Comparison of ENCODE assay signal across 16 cellular contexts in the genomic region with DNA sequence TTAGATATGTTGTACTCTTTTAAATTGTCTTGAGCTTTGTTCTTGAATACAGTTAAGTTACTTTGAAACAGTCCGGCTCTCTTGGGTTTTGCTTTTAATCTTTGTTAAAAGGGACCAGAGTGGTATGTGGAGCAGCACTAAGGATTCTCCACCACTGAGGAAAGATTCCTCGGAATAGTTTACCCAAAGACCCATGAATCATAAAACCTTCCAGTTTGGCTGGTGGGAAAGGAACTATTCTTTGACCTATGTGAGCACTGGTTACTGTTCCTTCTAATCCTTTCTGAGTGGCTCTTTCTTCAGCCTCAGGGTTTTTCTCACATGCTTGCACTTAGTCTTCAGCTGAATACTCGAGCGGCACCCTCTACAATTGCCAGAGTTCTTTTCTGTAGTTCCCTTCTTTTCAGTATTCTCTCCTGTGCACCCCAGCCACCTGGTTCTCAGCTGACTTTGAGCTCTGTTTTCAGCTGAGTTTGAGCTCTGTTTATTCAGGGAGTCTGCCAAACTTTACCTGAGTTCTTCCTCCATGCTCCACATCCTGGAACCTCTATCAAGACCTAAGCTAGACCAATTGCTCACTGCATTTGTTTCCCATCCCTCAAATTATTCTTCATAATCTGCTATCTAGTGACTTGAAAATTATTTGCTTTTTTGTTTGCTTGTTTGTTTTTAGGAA.
"Had no signal": no experiment of that assay in that cellular context is flagged by ENCODE, and none has a peak within 500 bp of the region (broad histone marks: within the 10 kb centered on the region; RNA-seq: fewer than 3 reads in every experiment).

No MANE protein-coding gene starts in this region.

- H3K4me1 ChIP-seq: gastroesophageal sphincter, lower lobe of right lung, sigmoid colon, upper lobe of left lung had no signal

- H3K4me3 ChIP-seq: gastroesophageal sphincter, lower lobe of right lung, sigmoid colon, upper lobe of left lung had no signal

- DNase-seq: activated CD4-positive, alpha-beta T cell treated with anti-CD3 and anti-CD28 coated beads for 48 hours; activated naive CD4-positive, alpha-beta T cell treated with anti-CD3 and anti-CD28 coated beads for 36 hours; activated T-cell treated with anti-CD3 and anti-CD28 coated beads for 4 hours; caudate nucleus; effector memory CD8-positive, alpha-beta T cell; lower lobe of right lung; occipital lobe; sigmoid colon; stimulated activated CD4-positive, alpha-beta T cell treated with anti-CD3 and anti-CD28 coated beads, Interleukin-4, amount 100 ng/mL, for 1 hour; stimulated activated CD8-positive, alpha-beta memory T cell treated with anti-CD3 and anti-CD28 coated beads, Interleukin-4, amount 100 ng/mL, for 48 hours; stimulated activated naive CD8-positive, alpha-beta T cell treated with anti-CD3 and anti-CD28 coated beads, Interleukin-15, Interleukin-2, amounts not matched to agents 100 U/mL and 50 U/mL, for 24 hours; upper lobe of left lung had no signal

- H3K36me3 ChIP-seq: gastroesophageal sphincter, lower lobe of right lung, sigmoid colon, upper lobe of left lung had no signal

- ATAC-seq: activated T-helper 17 cell treated with anti-CD3 and anti-CD28 coated beads, Interleukin-2, amount 50 U/mL, for 72 hours; effector memory CD8-positive, alpha-beta T cell; gastroesophageal sphincter; lower lobe of right lung; natural killer cell treated with Interleukin-12 subunit alpha and Interleukin-12 subunit beta and Interleukin-15 and Interleukin-18, amount 100 ng/mL, for 72 hours; stimulated activated naive CD8-positive, alpha-beta T cell treated with anti-CD3 and anti-CD28 coated beads, Interleukin-15, Interleukin-2, amounts not matched to agents 100 U/mL and 50 U/mL, for 24 hours; WTC11 had no signal

- H3K27ac ChIP-seq: gastroesophageal sphincter, lower lobe of right lung, sigmoid colon, upper lobe of left lung had no signal

- H3K27me3 ChIP-seq: sigmoid colon, upper lobe of left lung had no signal

- H3K9me3 ChIP-seq: lower lobe of right lung, sigmoid colon, upper lobe of left lung had no signal
